ENCODE assay signal across 8 cellular contexts in the genomic region with DNA sequence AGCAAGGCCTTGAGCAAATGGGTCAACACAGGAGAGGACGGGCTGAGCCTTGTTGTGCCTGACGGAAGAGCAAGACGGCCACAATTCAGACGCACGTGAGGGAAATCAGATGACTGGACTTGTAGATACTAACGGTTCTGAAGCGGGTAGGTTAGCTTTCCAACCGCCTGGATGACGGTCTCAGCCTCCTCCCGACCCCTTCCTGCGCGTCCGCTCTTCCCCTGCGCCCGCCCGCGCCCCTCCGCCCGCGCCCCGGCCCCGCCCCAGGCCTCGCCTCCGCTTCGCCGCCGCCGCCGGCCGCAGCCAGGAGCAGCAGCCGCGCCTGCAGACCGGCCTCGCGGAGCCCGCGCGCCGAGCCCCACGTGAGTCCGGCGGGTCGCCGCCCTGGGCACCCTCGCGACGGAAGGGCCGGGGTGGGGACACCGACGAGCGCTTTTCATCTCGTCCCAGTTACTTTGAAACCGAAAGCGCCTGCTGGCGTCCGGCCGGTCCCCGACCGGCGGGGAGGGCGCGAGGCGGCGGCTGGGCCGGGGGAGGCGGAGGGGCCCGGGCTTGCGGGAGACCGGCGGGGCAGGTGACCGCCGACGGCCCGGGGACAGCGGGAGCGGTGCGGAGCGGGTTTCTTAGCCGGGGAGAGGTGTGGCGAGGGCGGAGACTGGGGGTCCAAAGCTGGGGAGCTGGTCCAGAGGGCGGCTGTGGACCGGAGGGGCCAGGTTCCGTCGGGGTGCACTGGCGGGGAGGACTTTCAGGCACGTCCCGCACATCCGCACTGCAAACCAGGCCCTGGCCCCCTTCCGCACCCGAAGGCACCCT. TPM values are rescaled to one million over a fixed set of nuclear protein-coding genes. Genes with fewer than 3 reads are reported as not detected.
DNase-seq lines count a peak whose midpoint lies in the region; ATAC-seq and TF ChIP-seq lines count a peak whose summit lies in the region.

Gene TRAF5, plus strand, starts transcription at position 306 of the 813 bp plus-strand sequence. CDS start 26,407 bp downstream, outside the sequence.

- peak within 1 kb of the TSS; percentile 92 for H3K4me3 Mint-ChIP-seq in Calu3 (ENCODE audit: low read depth, unreplicated experiment)

- peaks cover 22% of the 10 kb centered on the region for H3K36me3 Mint-ChIP-seq in Calu3 (ENCODE audit: insufficient read depth, unreplicated experiment)

- H3K27me3 ChIP-seq in IMR-90 (ENCODE audit: control insufficient read depth, insufficient read depth, low read length) (no peaks in the 10 kb centered on the region), kidney epithelial cell (ENCODE audit: control insufficient read depth, insufficient read depth, low read length) (no peaks in the 10 kb centered on the region)

- H3K27me3 Mint-ChIP-seq in Calu3 (ENCODE audit: unreplicated experiment): no peaks in the 10 kb centered on the region

- peak within 1 kb of the TSS; percentile 58 for H3K4me3 ChIP-seq in IMR-90 (ENCODE audit: insufficient read depth, low read depth, low read length)
- peak within 1 kb of the TSS; percentile 82 for H3K4me3 ChIP-seq in kidney epithelial cell (ENCODE audit: low read depth, low read length)

- H3K23ac ChIP-seq in IMR-90 (ENCODE audit: low read depth, low read length): peak within 1 kb of the TSS; percentile 98

- peak within 1 kb of the TSS; percentile 90 for H2AK9ac ChIP-seq in IMR-90 (replicated peaks; ENCODE audit: low read depth, low read length, poor library complexity)

- no peak for TF ChIP-seq RAD21 in IMR-90 (IDR thresholded peaks at IDR 0.05; ENCODE audit: low read length)

- H3K79me1 ChIP-seq in IMR-90 (ENCODE audit: low read depth in 1 of 2, low read length in 2 of 2): peaks cover 27 to 49% of the 10 kb centered on the region in 2 experiments

- H3K9me1 ChIP-seq in IMR-90 (ENCODE audit: insufficient read depth, low read length): peaks cover 28% of the 10 kb centered on the region

- peak within 1 kb of the TSS; percentile 90 for H3K27ac Mint-ChIP-seq in Calu3 (ENCODE audit: unreplicated experiment)

- CTCF ChIA-PET in Calu3 (lab: Charles Lee) (interaction anchor here (0.7 to 1.2 kb wide), 2 partner anchors 12 to 187 kb away, joined by 3 to 4 read pairs; no protein-coding TSS in a partner anchor), IMR-90 (lab: Yijun Ruan, JAX) (no interaction called here)

- peak within 1 kb of the TSS; percentile 50; the same call in 2 of the 3 replicates for H2BK15ac ChIP-seq in IMR-90 (ENCODE audit: low read depth, low read length)

- in situ Hi-C loops in IMR-90 (cut with MboI; ENCODE audit: low sequenced_read_pairs): loop anchor here (5.0 to 10.0 kb wide), 2 partner anchors 148 to 186 kb away; no protein-coding TSS in a partner anchor

- peaks cover 9% of the 10 kb centered on the region for H3K4me1 ChIP-seq in IMR-90 (ENCODE audit: control insufficient read depth, insufficient read depth, low read length)

- H3K14ac ChIP-seq in IMR-90 (replicated peaks; ENCODE audit: low read depth, low read length): peak within 1 kb of the TSS; percentile 99

- 6% methylated on average over 15 of the region's 91 CpGs; no CpG with 5 or more reads in 1 of the 2 experiments for WGBS in IMR-90 (ENCODE audit: extremely low coverage in 2 of 2, insufficient read length in 1 of 2), 2 experiments

- DNase-seq in Calu3 (peak; percentile 66), IMR-90 (peak; percentile 55), T-helper 22 cell (ENCODE audit: low read depth) (peak; percentile 31), caudate nucleus (lab: John Stamatoyannopoulos, UW) (peak in 9 of 61 donors; percentile 9 to 56 (median 32)), kidney epithelial cell (ENCODE audit: low read depth) (no peak), MV-4-11 (lab: John Stamatoyannopoulos, UW) (no peak)
- peak; percentile 68 for DNase-seq in stimulated activated CD4-positive, alpha-beta T cell treated with anti-CD3 and anti-CD28 coated beads, Interleukin-15, amount 100 ng/mL, for 24 hours

- H3K9me3 Mint-ChIP-seq in Calu3 (ENCODE audit: low read depth, unreplicated experiment): no peaks in the 10 kb centered on the region

- peak within 1 kb of the TSS; percentile 98 for H3K4ac ChIP-seq in IMR-90 (ENCODE audit: low read depth, low read length)

- intact Hi-C loops in Calu3 (cut with micrococcal nuclease; ENCODE audit: unreplicated experiment): no loop called here
- intact Hi-C loops in IMR-90 (cut with micrococcal nuclease): loop anchor here (1.0 to 2.0 kb wide), 2 partner anchors 56 to 329 kb away; no protein-coding TSS in a partner anchor

- peak within 1 kb of the TSS; percentile 52 for H2BK5ac ChIP-seq in IMR-90 (ENCODE audit: low read depth, low read length, poor library complexity, severe bottlenecking)

- peak within 1 kb of the TSS; percentile 78 for H3K18ac ChIP-seq in IMR-90 (ENCODE audit: low read depth, low read length)

- peak within 1 kb of the TSS; percentile 52 for H2AK5ac ChIP-seq in IMR-90 (ENCODE audit: low read depth, low read length)

- POLR2A ChIA-PET in IMR-90 (lab: Charles Lee; ENCODE audit: unreplicated experiment): no interaction called here

- peak within 1 kb of the TSS; percentile 92 for H3K9ac ChIP-seq in IMR-90 (ENCODE audit: low read depth, low read length)

- H4K8ac ChIP-seq in IMR-90 (ENCODE audit: low read depth in 2 of 2, low read length in 2 of 2): peak within 1 kb of the TSS; percentile 87 to 92

- H3K4me1 Mint-ChIP-seq in Calu3 (ENCODE audit: low read depth, unreplicated experiment): peaks cover 39% of the 10 kb centered on the region

- H3K9me3 ChIP-seq in IMR-90 (ENCODE audit: control insufficient read depth, insufficient read depth, low read length): no peaks in the 10 kb centered on the region

- dilution Hi-C loops in IMR-90 (cut with HindIII; ENCODE audit: low sequenced_read_pairs, unreplicated experiment): no loop called here

- peak within 1 kb of the TSS; percentile 86 for H4K5ac ChIP-seq in IMR-90 (ENCODE audit: low read depth, low read length)

- peak within 1 kb of the TSS; percentile 94 for H3K56ac ChIP-seq in IMR-90 (ENCODE audit: extremely low read depth, insufficient read depth, low read length)

- no TSS peak for BruUV-seq in Calu3 (replicated peaks; lab: Mats Ljungman, UMichigan)
- no TSS peak for BruUV-seq in IMR-90 (replicated peaks; lab: Mats Ljungman, UMichigan)

- H4K91ac ChIP-seq in IMR-90 (ENCODE audit: insufficient read depth, low read depth, low read length): peak within 1 kb of the TSS; percentile 81

- H3K27ac ChIP-seq in IMR-90 (ENCODE audit: insufficient read depth, low read length) (peak within 1 kb of the TSS; percentile 87), caudate nucleus (ENCODE audit: low read depth, low read length) (peak within 1 kb of the TSS; percentile 58)

- TF ChIP-seq POLR2A in IMR-90 (IDR thresholded peaks at IDR 0.05; ENCODE audit: low read depth, low read length): 0 out of 2 replicates have a peak, but pooled peaks have one; percentile 20

- peaks cover 30% of the 10 kb centered on the region for H4K20me1 ChIP-seq in IMR-90 (ENCODE audit: insufficient read depth, low read length)

- ATAC-seq in GM19467 (IDR thresholded peaks at IDR 0.05; ENCODE audit: unreplicated experiment) (peak; percentile 33), IMR-90 (ENCODE audit: low read depth) (peak; percentile 78)

- peak within 1 kb of the TSS; percentile 93 for H3K4me2 ChIP-seq in IMR-90 (ENCODE audit: low read depth, low read length)

- H3K36me3 ChIP-seq in IMR-90 (ENCODE audit: control insufficient read depth, insufficient read depth, low read length) (no peaks in the 10 kb centered on the region), kidney epithelial cell (ENCODE audit: control insufficient read depth, insufficient read depth, low read length) (no peaks in the 10 kb centered on the region)

- no peak within 1 kb of the TSS; the same call in 1 of the 2 replicates for H2BK20ac ChIP-seq in IMR-90 (ENCODE audit: low read depth, low read length)

- no peak for TF ChIP-seq CTCF in Calu3 (IDR thresholded peaks at IDR 0.05; ENCODE audit: unreplicated experiment)
- TF ChIP-seq CTCF in IMR-90 (conservative IDR thresholded peaks at IDR 0.05; ENCODE audit: low read depth, low read length): no peak
- no peak for TF ChIP-seq CTCF in kidney epithelial cell (IDR thresholded peaks at IDR 0.05; ENCODE audit: insufficient read depth, low read length, poor library complexity, severe bottlenecking)

- peak within 1 kb of the TSS; percentile 97 for H2AFZ ChIP-seq in IMR-90 (replicated peaks; ENCODE audit: low read length, poor library complexity)

- peak within 1 kb of the TSS; percentile 92 for H2BK120ac ChIP-seq in IMR-90 (ENCODE audit: low read depth, low read length)

TF ChIP-seq in IMR-90, 13 proteins besides CTCF, POLR2A, EP300 and RAD21:
- TF ChIP-seq BHLHE40 (IDR thresholded peaks at IDR 0.05; ENCODE audit: low read depth, low read length) (peak; percentile 85), USF2 (IDR thresholded peaks at IDR 0.05; ENCODE audit: low read depth, low read length) (peak; percentile 22; the same call in 1 of the 2 replicates), MAZ (IDR thresholded peaks at IDR 0.05; ENCODE audit: borderline replicate concordance, low read depth, low read length) (no peak; the same call in 1 of the 2 replicates), FOS (IDR thresholded peaks at IDR 0.05; ENCODE audit: low read depth, low read length) (no peak), MXI1 (IDR thresholded peaks at IDR 0.05; ENCODE audit: borderline replicate concordance, low read depth, low read length) (peak; percentile 74; the same call in 1 of the 2 replicates)

RNA-seq across cellular contexts. Expression of gene TRAF5, which starts in this region (rescaled TPM):
- total RNA-seq in Calu3 (2022) (13.7 and 15.2 TPM in 2 replicates), IMR-90 (2012; rRNA removed) (10.0 and 13.1 TPM in 2 replicates), kidney epithelial cell (20.3 and 23.0 TPM in 2 replicates)
- polyA plus RNA-seq in IMR-90 (2012; rRNA removed): 11.0 and 14.7 TPM in 2 replicates
- polyA plus RNA-seq in IMR-90 (2012; cell fraction: cytosol; rRNA removed): 2.9 and 4.3 TPM in 2 replicates
- polyA plus RNA-seq in IMR-90 (2012; cell fraction: nucleus; rRNA removed; ENCODE audit: low replicate concordance): 21.7 and 89.3 TPM in 2 replicates

Comparison
In these comparisons a context has a peak if more than half of its experiments do, and no peak if none do; other contexts are left out.
1. DNase-seq: peak in Calu3 (single experiment), IMR-90 (single experiment), T-helper 22 cell (single experiment) and stimulated activated CD4-positive, alpha-beta T cell treated with anti-CD3 and anti-CD28 coated beads, Interleukin-15, amount 100 ng/mL, for 24 hours (single experiment); none in kidney epithelial cell (single experiment) and MV-4-11 (single experiment).